2 cellular contexts compared by ENCODE assay signal in the genomic region with DNA sequence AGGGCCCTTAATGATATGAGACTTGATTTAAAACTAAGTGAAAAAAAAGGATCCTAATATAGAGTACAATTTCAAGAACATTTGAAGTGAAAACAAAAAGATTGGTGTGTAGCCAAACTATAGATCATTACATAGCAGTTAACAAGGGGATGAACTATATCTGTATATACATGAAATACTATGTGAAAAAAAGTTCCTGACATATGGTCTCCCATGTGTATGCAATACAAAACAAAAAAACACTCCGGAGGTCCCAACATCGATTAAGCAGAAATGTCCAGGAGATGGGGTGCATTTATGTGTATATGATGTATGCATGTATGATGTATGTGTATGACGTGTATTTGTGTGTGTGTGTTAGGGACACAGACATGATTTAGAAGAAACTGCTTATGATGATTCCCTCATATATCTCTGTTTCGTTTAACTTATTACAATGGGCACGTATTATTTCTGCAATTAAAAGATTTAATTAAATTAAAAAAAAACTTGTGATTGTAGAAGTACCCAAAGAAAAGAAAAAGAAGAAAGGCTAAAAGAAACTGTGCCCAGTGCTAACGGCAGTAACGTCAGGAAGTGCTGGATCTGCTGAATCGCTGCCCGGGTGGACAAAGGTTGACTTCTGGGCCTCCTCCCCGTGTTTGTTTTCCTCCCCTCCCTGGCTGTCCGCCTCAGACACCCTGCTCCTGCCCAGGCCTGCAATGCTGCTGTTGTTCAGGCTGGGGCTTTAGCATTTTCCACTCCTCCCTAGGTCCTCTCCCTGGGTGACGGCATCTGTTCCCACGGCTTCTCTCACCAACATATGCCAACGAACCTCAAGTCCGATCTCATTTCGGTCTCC.
TF ChIP-seq lines count a peak whose summit lies in the region.

No MANE protein-coding gene starts in this region.

TF ChIP-seq in GM12878, 131 proteins besides CTCF, POLR2A, EP300 and RAD21:
- TF ChIP-seq NFXL1 (IDR thresholded peaks at IDR 0.05; ENCODE audit: borderline replicate concordance), result peak; percentile 60; the same call in 1 of the 2 replicates
- peak in 1 of 2 experiments; percentile 25; a peak in 1 of 4 replicates for TF ChIP-seq ETV6 (conservative IDR thresholded peaks at IDR 0.05 in 1 of 2, IDR thresholded peaks at IDR 0.05 in 1 of 2; ENCODE audit: borderline replicate concordance in 1 of 2, low read depth in 1 of 2)
- TF ChIP-seq SMC3 (IDR thresholded peaks at IDR 0.05; ENCODE audit: borderline replicate concordance, low read length), result no peak

TF ChIP-seq in HepG2, 621 proteins besides CTCF, POLR2A, EP300 and RAD21 (continues in another document):
- TF ChIP-seq NCOA1 (CRISPR knock-in tag; IDR thresholded peaks at IDR 0.05) (no peak), STAT5B (CRISPR knock-in tag; IDR thresholded peaks at IDR 0.05) (no peak), NKX3-1 (CRISPR knock-in tag; IDR thresholded peaks at IDR 0.05) (no peak), BRD4 (CRISPR knock-in tag; IDR thresholded peaks at IDR 0.05) (peak; percentile 73; the same call in 1 of the 2 replicates), MED13 (CRISPR knock-in tag; IDR thresholded peaks at IDR 0.05) (0 out of 2 replicates have a peak, but pooled peaks have one; percentile 47), RARA (CRISPR knock-in tag; IDR thresholded peaks at IDR 0.05) (peak; percentile 54; the same call in 1 of the 2 replicates), ZSCAN20 (CRISPR knock-in tag; IDR thresholded peaks at IDR 0.05; ENCODE audit: borderline replicate concordance) (no peak), ZFP82 (CRISPR knock-in tag; IDR thresholded peaks at IDR 0.05; ENCODE audit: borderline replicate concordance) (peak; percentile 63; the same call in 1 of the 2 replicates), CCAR2 (optimal IDR thresholded peaks at IDR 0.05; ENCODE audit: low read depth, low read length) (no peak), ZNF788 (CRISPR knock-in tag; IDR thresholded peaks at IDR 0.05; ENCODE audit: borderline replicate concordance) (peak; percentile 33; the same call in 1 of the 2 replicates), ARNT (IDR thresholded peaks at IDR 0.05) (no peak), KAT2B (IDR thresholded peaks at IDR 0.05; ENCODE audit: borderline replicate concordance, low read depth, low read length) (no peak), ZNF382 (CRISPR knock-in tag; IDR thresholded peaks at IDR 0.05; ENCODE audit: borderline replicate concordance) (no peak), NFKBIZ (CRISPR knock-in tag; IDR thresholded peaks at IDR 0.05) (no peak), ZNF546 (CRISPR knock-in tag; conservative IDR thresholded peaks at IDR 0.05) (no peak), ZNF839 (CRISPR knock-in tag; IDR thresholded peaks at IDR 0.05; ENCODE audit: borderline replicate concordance) (peak; percentile 44; the same call in 1 of the 2 replicates), CREM (IDR thresholded peaks at IDR 0.05) (peak; percentile 50; the same call in 1 of the 2 replicates), CREM (CRISPR knock-in tag; IDR thresholded peaks at IDR 0.05) (no peak), AGO2 (optimal IDR thresholded peaks at IDR 0.05; ENCODE audit: low read depth, low read length) (no peak), MTF1 (CRISPR knock-in tag; IDR thresholded peaks at IDR 0.05) (no peak), IRF2 (CRISPR knock-in tag; IDR thresholded peaks at IDR 0.05) (no peak), ZNF7 (CRISPR knock-in tag; IDR thresholded peaks at IDR 0.05) (no peak), ZFP36L2 (CRISPR knock-in tag; IDR thresholded peaks at IDR 0.05) (no peak), ZNF672 (CRISPR knock-in tag; IDR thresholded peaks at IDR 0.05) (no peak)
- TF ChIP-seq, protein P1, sequence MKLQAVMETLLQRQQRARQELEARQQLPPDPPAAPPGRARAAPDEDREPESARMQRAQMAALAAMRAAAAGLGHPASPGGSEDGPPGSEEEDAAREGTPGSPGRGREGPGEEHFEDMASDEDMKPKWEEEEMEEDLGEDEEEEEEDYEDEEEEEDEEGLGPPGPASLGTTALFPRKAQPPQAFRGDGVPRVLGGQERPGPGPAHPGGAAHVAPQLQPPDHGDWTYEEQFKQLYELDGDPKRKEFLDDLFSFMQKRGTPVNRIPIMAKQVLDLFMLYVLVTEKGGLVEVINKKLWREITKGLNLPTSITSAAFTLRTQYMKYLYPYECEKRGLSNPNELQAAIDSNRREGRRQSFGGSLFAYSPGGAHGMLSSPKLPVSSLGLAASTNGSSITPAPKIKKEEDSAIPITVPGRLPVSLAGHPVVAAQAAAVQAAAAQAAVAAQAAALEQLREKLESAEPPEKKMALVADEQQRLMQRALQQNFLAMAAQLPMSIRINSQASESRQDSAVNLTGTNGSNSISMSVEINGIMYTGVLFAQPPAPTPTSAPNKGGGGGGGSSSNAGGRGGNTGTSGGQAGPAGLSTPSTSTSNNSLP (IDR thresholded peaks at IDR 0.05; ENCODE audit: low read depth, low read length), result no peak
- TF ChIP-seq, protein P2, sequence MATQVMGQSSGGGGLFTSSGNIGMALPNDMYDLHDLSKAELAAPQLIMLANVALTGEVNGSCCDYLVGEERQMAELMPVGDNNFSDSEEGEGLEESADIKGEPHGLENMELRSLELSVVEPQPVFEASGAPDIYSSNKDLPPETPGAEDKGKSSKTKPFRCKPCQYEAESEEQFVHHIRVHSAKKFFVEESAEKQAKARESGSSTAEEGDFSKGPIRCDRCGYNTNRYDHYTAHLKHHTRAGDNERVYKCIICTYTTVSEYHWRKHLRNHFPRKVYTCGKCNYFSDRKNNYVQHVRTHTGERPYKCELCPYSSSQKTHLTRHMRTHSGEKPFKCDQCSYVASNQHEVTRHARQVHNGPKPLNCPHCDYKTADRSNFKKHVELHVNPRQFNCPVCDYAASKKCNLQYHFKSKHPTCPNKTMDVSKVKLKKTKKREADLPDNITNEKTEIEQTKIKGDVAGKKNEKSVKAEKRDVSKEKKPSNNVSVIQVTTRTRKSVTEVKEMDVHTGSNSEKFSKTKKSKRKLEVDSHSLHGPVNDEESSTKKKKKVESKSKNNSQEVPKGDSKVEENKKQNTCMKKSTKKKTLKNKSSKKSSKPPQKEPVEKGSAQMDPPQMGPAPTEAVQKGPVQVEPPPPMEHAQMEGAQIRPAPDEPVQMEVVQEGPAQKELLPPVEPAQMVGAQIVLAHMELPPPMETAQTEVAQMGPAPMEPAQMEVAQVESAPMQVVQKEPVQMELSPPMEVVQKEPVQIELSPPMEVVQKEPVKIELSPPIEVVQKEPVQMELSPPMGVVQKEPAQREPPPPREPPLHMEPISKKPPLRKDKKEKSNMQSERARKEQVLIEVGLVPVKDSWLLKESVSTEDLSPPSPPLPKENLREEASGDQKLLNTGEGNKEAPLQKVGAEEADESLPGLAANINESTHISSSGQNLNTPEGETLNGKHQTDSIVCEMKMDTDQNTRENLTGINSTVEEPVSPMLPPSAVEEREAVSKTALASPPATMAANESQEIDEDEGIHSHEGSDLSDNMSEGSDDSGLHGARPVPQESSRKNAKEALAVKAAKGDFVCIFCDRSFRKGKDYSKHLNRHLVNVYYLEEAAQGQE (IDR thresholded peaks at IDR 0.05; ENCODE audit: borderline replicate concordance in 1 of 2, low read depth in 1 of 2, low read length in 2 of 2), result peak in 1 of 2 experiments; percentile 55; a peak in 1 of 4 replicates
- TF ChIP-seq, protein P3, sequence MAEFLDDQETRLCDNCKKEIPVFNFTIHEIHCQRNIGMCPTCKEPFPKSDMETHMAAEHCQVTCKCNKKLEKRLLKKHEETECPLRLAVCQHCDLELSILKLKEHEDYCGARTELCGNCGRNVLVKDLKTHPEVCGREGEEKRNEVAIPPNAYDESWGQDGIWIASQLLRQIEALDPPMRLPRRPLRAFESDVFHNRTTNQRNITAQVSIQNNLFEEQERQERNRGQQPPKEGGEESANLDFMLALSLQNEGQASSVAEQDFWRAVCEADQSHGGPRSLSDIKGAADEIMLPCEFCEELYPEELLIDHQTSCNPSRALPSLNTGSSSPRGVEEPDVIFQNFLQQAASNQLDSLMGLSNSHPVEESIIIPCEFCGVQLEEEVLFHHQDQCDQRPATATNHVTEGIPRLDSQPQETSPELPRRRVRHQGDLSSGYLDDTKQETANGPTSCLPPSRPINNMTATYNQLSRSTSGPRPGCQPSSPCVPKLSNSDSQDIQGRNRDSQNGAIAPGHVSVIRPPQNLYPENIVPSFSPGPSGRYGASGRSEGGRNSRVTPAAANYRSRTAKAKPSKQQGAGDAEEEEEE (CRISPR knock-in tag; IDR thresholded peaks at IDR 0.05; ENCODE audit: borderline replicate concordance), result no peak
- TF ChIP-seq, protein P4, sequence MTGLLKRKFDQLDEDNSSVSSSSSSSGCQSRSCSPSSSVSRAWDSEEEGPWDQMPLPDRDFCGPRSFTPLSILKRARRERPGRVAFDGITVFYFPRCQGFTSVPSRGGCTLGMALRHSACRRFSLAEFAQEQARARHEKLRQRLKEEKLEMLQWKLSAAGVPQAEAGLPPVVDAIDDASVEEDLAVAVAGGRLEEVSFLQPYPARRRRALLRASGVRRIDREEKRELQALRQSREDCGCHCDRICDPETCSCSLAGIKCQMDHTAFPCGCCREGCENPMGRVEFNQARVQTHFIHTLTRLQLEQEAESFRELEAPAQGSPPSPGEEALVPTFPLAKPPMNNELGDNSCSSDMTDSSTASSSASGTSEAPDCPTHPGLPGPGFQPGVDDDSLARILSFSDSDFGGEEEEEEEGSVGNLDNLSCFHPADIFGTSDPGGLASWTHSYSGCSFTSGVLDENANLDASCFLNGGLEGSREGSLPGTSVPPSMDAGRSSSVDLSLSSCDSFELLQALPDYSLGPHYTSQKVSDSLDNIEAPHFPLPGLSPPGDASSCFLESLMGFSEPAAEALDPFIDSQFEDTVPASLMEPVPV (CRISPR knock-in tag; IDR thresholded peaks at IDR 0.05), result no peak
- TF ChIP-seq, protein P5, sequence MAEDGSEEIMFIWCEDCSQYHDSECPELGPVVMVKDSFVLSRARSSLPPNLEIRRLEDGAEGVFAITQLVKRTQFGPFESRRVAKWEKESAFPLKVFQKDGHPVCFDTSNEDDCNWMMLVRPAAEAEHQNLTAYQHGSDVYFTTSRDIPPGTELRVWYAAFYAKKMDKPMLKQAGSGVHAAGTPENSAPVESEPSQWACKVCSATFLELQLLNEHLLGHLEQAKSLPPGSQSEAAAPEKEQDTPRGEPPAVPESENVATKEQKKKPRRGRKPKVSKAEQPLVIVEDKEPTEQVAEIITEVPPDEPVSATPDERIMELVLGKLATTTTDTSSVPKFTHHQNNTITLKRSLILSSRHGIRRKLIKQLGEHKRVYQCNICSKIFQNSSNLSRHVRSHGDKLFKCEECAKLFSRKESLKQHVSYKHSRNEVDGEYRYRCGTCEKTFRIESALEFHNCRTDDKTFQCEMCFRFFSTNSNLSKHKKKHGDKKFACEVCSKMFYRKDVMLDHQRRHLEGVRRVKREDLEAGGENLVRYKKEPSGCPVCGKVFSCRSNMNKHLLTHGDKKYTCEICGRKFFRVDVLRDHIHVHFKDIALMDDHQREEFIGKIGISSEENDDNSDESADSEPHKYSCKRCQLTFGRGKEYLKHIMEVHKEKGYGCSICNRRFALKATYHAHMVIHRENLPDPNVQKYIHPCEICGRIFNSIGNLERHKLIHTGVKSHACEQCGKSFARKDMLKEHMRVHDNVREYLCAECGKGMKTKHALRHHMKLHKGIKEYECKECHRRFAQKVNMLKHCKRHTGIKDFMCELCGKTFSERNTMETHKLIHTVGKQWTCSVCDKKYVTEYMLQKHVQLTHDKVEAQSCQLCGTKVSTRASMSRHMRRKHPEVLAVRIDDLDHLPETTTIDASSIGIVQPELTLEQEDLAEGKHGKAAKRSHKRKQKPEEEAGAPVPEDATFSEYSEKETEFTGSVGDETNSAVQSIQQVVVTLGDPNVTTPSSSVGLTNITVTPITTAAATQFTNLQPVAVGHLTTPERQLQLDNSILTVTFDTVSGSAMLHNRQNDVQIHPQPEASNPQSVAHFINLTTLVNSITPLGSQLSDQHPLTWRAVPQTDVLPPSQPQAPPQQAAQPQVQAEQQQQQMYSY (CRISPR knock-in tag; IDR thresholded peaks at IDR 0.05), result no peak
- TF ChIP-seq, protein P6, sequence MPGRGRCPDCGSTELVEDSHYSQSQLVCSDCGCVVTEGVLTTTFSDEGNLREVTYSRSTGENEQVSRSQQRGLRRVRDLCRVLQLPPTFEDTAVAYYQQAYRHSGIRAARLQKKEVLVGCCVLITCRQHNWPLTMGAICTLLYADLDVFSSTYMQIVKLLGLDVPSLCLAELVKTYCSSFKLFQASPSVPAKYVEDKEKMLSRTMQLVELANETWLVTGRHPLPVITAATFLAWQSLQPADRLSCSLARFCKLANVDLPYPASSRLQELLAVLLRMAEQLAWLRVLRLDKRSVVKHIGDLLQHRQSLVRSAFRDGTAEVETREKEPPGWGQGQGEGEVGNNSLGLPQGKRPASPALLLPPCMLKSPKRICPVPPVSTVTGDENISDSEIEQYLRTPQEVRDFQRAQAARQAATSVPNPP (CRISPR knock-in tag; IDR thresholded peaks at IDR 0.05), result no peak
- TF ChIP-seq, protein P7, sequence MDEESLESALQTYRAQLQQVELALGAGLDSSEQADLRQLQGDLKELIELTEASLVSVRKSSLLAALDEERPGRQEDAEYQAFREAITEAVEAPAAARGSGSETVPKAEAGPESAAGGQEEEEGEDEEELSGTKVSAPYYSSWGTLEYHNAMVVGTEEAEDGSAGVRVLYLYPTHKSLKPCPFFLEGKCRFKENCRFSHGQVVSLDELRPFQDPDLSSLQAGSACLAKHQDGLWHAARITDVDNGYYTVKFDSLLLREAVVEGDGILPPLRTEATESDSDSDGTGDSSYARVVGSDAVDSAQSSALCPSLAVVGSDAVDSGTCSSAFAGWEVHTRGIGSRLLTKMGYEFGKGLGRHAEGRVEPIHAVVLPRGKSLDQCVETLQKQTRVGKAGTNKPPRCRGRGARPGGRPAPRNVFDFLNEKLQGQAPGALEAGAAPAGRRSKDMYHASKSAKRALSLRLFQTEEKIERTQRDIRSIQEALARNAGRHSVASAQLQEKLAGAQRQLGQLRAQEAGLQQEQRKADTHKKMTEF (CRISPR knock-in tag; IDR thresholded peaks at IDR 0.05), result peak; percentile 56; the same call in 1 of the 2 replicates
- TF ChIP-seq, protein P8, sequence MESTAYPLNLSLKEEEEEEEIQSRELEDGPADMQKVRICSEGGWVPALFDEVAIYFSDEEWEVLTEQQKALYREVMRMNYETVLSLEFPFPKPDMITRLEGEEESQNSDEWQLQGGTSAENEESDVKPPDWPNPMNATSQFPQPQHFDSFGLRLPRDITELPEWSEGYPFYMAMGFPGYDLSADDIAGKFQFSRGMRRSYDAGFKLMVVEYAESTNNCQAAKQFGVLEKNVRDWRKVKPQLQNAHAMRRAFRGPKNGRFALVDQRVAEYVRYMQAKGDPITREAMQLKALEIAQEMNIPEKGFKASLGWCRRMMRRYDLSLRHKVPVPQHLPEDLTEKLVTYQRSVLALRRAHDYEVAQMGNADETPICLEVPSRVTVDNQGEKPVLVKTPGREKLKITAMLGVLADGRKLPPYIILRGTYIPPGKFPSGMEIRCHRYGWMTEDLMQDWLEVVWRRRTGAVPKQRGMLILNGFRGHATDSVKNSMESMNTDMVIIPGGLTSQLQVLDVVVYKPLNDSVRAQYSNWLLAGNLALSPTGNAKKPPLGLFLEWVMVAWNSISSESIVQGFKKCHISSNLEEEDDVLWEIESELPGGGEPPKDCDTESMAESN (CRISPR knock-in tag; conservative IDR thresholded peaks at IDR 0.05), result no peak
- TF ChIP-seq, protein P9, sequence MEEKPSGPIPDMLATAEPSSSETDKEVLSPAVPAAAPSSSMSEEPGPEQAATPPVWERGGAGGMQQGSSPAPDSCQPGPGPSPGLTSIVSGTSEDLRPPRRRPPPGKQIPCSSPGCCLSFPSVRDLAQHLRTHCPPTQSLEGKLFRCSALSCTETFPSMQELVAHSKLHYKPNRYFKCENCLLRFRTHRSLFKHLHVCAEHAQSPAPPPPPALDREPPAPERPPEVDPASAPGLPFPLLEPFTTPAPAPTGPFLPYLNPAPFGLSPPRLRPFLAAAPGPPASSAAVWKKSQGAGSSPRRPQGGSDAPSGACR (CRISPR knock-in tag; IDR thresholded peaks at IDR 0.05), result no peak
- TF ChIP-seq, protein P10, sequence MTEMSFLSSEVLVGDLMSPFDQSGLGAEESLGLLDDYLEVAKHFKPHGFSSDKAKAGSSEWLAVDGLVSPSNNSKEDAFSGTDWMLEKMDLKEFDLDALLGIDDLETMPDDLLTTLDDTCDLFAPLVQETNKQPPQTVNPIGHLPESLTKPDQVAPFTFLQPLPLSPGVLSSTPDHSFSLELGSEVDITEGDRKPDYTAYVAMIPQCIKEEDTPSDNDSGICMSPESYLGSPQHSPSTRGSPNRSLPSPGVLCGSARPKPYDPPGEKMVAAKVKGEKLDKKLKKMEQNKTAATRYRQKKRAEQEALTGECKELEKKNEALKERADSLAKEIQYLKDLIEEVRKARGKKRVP (CRISPR knock-in tag; IDR thresholded peaks at IDR 0.05), result no peak
